17 cellular contexts compared by ENCODE assay signal in genomic region chr22:43295660-43296059, GRCh38. TPM values are rescaled to one million over a fixed set of nuclear protein-coding genes. Genes with fewer than 3 reads are reported as not detected.
A peak's percentile ranks its signal among the peaks of the same experiment; 100 is the strongest.
DNase-seq lines count a peak whose midpoint lies in the region; TF ChIP-seq lines count a peak whose summit lies in the region.
"Had no signal": no experiment of that assay in that cellular context is flagged by ENCODE, and none has a peak within 500 bp of the region (broad histone marks: within the 10 kb centered on the region; RNA-seq: fewer than 3 reads in every experiment).

No MANE protein-coding gene starts in this region.

- H3K4me3 ChIP-seq in HEK293 (ENCODE audit: low read depth, low read length) (no peak overlapping the region), esophagus (ENCODE audit: low read depth in 1 of 2, low read length in 2 of 2) (no peak overlapping the region), stomach smooth muscle (ENCODE audit: low read length in 2 of 2) (no peak overlapping the region)
- H3K4me3 ChIP-seq: GM23248, SJSA1 had no signal

- H3K4me1 Mint-ChIP-seq in nephron (peaks cover 82% of the 10 kb centered on the region), type B pancreatic cell (ENCODE audit: unreplicated experiment) (peaks cover 61% of the 10 kb centered on the region)

- H3K36me3 Mint-ChIP-seq in nephron (ENCODE audit: low read depth) (no peaks in the 10 kb centered on the region), type B pancreatic cell (no peaks in the 10 kb centered on the region)

- H3K27me3 ChIP-seq in esophagus (ENCODE audit: control insufficient read depth in 1 of 2, insufficient read depth in 2 of 2, low read length in 2 of 2) (no peaks in the 10 kb centered on the region), stomach smooth muscle (ENCODE audit: control insufficient read depth in 1 of 2, insufficient read depth in 2 of 2, low read length in 2 of 2) (no peaks in the 10 kb centered on the region)
- H3K27me3 ChIP-seq: SJSA1 had no signal

- DNase-seq in type B pancreatic cell (ENCODE audit: extremely low spot score, unreplicated experiment) = no peak
- DNase-seq in midbrain (lab: John Stamatoyannopoulos, UW) = no peak
- DNase-seq in germinal center (ENCODE audit: low spot score) = no peak
- DNase-seq in DMS153 (lab: John Stamatoyannopoulos, UW) = no peak
- DNase-seq: CD4-positive, alpha-beta T cell; DMS53; GM23248; KBM-7; NCI-H1417 treated with DMSO at 0.1 percent for 48 hours; NCI-H2029 treated with DMSO at 0.1 percent for 48 hours; NCI-H748 treated with DMSO at 0.1 percent for 48 hours; RPMI8226 had no signal

- H3K4me3 Mint-ChIP-seq in nephron (peak overlapping the region in 1 of 3 experiments; percentile 40), type B pancreatic cell (no peak overlapping the region)
- H3K4me3 Mint-ChIP-seq: CD4-positive, alpha-beta T cell had no signal

- H3K9ac ChIP-seq in stomach smooth muscle (ENCODE audit: low read length in 2 of 2) = no peak overlapping the region
- H3K9ac ChIP-seq: GM23248 had no signal

- WGBS in esophagus, 2 donors = 76 to 83% methylated on average over 6 of the region's 6 CpGs

- H3K36me3 ChIP-seq in HEK293 (ENCODE audit: control insufficient read depth in 2 of 2, insufficient read depth in 1 of 2, low read length in 2 of 2) = no peaks in the 10 kb centered on the region
- no peaks in the 10 kb centered on the region for H3K36me3 ChIP-seq in esophagus (ENCODE audit: control insufficient read depth in 2 of 2, insufficient read depth in 2 of 2, low read length in 1 of 2)
- no peaks in the 10 kb centered on the region for H3K36me3 ChIP-seq in stomach smooth muscle (ENCODE audit: control insufficient read depth in 2 of 2, insufficient read depth in 2 of 2, low read length in 2 of 2)
- H3K36me3 ChIP-seq: SJSA1 had no signal

- H3K27ac Mint-ChIP-seq in nephron = peak overlapping the region; percentile 56 to 89 (median 83)
- no peak overlapping the region for H3K27ac Mint-ChIP-seq in type B pancreatic cell
- H3K27ac Mint-ChIP-seq: CD4-positive, alpha-beta T cell had no signal

- no peaks in the 10 kb centered on the region for H3K9me3 ChIP-seq in HEK293 (ENCODE audit: control insufficient read depth, insufficient read depth, low read depth, low read length)
- H3K9me3 ChIP-seq in esophagus (ENCODE audit: control insufficient read depth in 2 of 2, insufficient read depth in 1 of 2, low read depth in 1 of 2, low read length in 1 of 2) = no peaks in the 10 kb centered on the region
- H3K9me3 ChIP-seq in stomach smooth muscle (ENCODE audit: control insufficient read depth in 2 of 2, low read length in 2 of 2) = no peaks in the 10 kb centered on the region
- H3K9me3 ChIP-seq: SJSA1 had no signal

- POLR2A ChIA-PET in HEK293 (lab: Yijun Ruan, JAX) = no interaction called here

- TF ChIP-seq CTCF in HEK293 (tag by site-specific recombination; IDR thresholded peaks at IDR 0.05) (no peak), nephron (IDR thresholded peaks at IDR 0.05; ENCODE audit: unreplicated experiment in 3 of 3) (no peak), type B pancreatic cell (conservative IDR thresholded peaks at IDR 0.05) (no peak)

- H3K4me1 ChIP-seq in HEK293 (ENCODE audit: control insufficient read depth, insufficient read depth, low read length) (peaks cover 5% of the 10 kb centered on the region), esophagus (ENCODE audit: control insufficient read depth in 2 of 2, insufficient read depth in 2 of 2, low read length in 1 of 2) (peaks cover 0 to 16% of the 10 kb centered on the region in 2 donors), stomach smooth muscle (ENCODE audit: control insufficient read depth, insufficient read depth, low read length) (peaks cover 79% of the 10 kb centered on the region)

- CTCF ChIA-PET in HEK293 (lab: Yijun Ruan, JAX) = interaction anchor here (0.8 to 2.9 kb wide), 3 partner anchors 8 to 51 kb away, joined by 3 to 13 read pairs (median 10); no protein-coding TSS in a partner anchor

- H3K9me3 Mint-ChIP-seq in nephron (no peaks in the 10 kb centered on the region), type B pancreatic cell (no peaks in the 10 kb centered on the region)
- H3K9me3 Mint-ChIP-seq: CD4-positive, alpha-beta T cell had no signal

- H3K27me3 Mint-ChIP-seq in nephron (ENCODE audit: low read depth) = peaks cover 21% of the 10 kb centered on the region
- H3K27me3 Mint-ChIP-seq in type B pancreatic cell = peaks cover 10% of the 10 kb centered on the region
- H3K27me3 Mint-ChIP-seq: CD4-positive, alpha-beta T cell had no signal

- no peak overlapping the region for H3K27ac ChIP-seq in HEK293 (ENCODE audit: extremely low read depth, low read depth, low read length)
- peak overlapping the region; percentile 18 to 68 for H3K27ac ChIP-seq in esophagus (ENCODE audit: low read depth in 2 of 2, low read length in 1 of 2)
- peak overlapping the region; percentile 55 for H3K27ac ChIP-seq in stomach smooth muscle (ENCODE audit: low read length)
- H3K27ac ChIP-seq: GM23248, SJSA1 had no signal

TF ChIP-seq in HEK293, 187 proteins besides CTCF, POLR2A, EP300 and RAD21 (continues in another document):
- no peak for TF ChIP-seq ZNF654 (tag by site-specific recombination; IDR thresholded peaks at IDR 0.05; ENCODE audit: low read depth)
- TF ChIP-seq ZFP37 (tag by site-specific recombination; IDR thresholded peaks at IDR 0.05) = no peak
- TF ChIP-seq ELK4 (IDR thresholded peaks at IDR 0.05; ENCODE audit: borderline replicate concordance, low read depth, low read length) = no peak
- TF ChIP-seq GFI1B (tag by site-specific recombination; IDR thresholded peaks at IDR 0.05) = no peak
- no peak for TF ChIP-seq ZNF624 (tag by site-specific recombination; IDR thresholded peaks at IDR 0.05)
- 0 out of 2 replicates have a peak, but pooled peaks have one; percentile 34 for TF ChIP-seq ZSCAN16 (tag by site-specific recombination; IDR thresholded peaks at IDR 0.05)
- no peak for TF ChIP-seq ZNF280C (tag by site-specific recombination; IDR thresholded peaks at IDR 0.05)
- no peak for TF ChIP-seq ZNF473 (tag by site-specific recombination; IDR thresholded peaks at IDR 0.05)
- no peak for TF ChIP-seq MEIS1 (CRISPR knock-in tag; IDR thresholded peaks at IDR 0.05; ENCODE audit: borderline replicate concordance)
- no peak for TF ChIP-seq ZNF354C (tag by site-specific recombination; IDR thresholded peaks at IDR 0.05; ENCODE audit: borderline replicate concordance, low read depth)

RNA-seq across cellular contexts. Expression of gene SCUBE1, which starts 47.5 kb away (rescaled TPM):
- 1 to 10 TPM; 2.2 to 2.4 TPM for polyA plus RNA-seq in esophagus
- total RNA-seq in type B pancreatic cell (ENCODE audit: low replicate concordance) = 1.8 and 42.8 TPM in 2 replicates
- total RNA-seq: CD4-positive, alpha-beta T cell; GM23248; SJSA1 had no signal
- polyA plus RNA-seq: GM23248 had no signal
